Comparison of ENCODE assay signal across 16 cellular contexts in the genomic region with DNA sequence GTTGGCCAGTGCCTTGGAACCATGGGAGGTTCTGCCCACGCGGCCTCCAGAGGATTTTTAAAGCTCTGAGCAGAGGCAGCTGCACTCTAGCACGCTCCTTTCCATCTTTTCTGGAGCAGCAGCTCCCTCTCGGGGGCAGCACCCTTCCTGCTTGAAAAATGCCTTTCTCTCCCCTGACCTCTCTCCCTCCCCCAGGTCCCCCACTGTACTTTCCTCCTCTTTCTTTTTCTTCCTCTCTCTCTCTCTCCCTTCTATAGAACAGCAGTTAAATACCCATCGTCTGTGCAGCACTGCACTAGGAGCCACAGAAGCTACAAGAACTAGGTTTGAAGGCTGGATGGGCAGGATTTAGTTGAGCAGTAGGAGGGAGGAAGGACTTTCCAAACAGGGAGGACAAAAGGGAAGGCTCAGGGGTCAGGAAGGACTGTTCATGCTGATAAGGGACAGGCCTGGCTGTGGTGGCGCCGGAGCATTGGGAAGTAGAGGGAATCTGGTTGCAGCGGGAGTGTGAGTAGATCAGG. TPM values are rescaled to one million over a fixed set of nuclear protein-coding genes. Genes with fewer than 3 reads are reported as not detected.
DNase-seq lines count a peak whose midpoint lies in the region; ATAC-seq and TF ChIP-seq lines count a peak whose summit lies in the region.
"Had no signal": no experiment of that assay in that cellular context is flagged by ENCODE, and none has a peak within 500 bp of the region (broad histone marks: within the 10 kb centered on the region; RNA-seq: fewer than 3 reads in every experiment).

No MANE protein-coding gene starts in this region.

- H4K8ac ChIP-seq in mesenchymal stem cell (ENCODE audit: low read length): no peak overlapping the region

- peak overlapping the region; percentile 4 to 81 (median 47) for H3K27ac Mint-ChIP-seq in brain

- H3K9ac ChIP-seq in mesenchymal stem cell (ENCODE audit: low read length): no peak overlapping the region
- H3K9ac ChIP-seq: GM23248 had no signal

- H2AFZ ChIP-seq in mesenchymal stem cell (ENCODE audit: low read depth, low read length): no peak overlapping the region
- H2AFZ ChIP-seq: GM23248 had no signal

- no peaks in the 10 kb centered on the region for H3K27me3 ChIP-seq in kidney epithelial cell (ENCODE audit: control insufficient read depth, insufficient read depth, low read length)
- H3K27me3 ChIP-seq in gastrocnemius medialis: no peaks in the 10 kb centered on the region
- peaks cover 9% of the 10 kb centered on the region in 2 experiments for H3K27me3 ChIP-seq in mesenchymal stem cell (ENCODE audit: control insufficient read depth in 1 of 2, insufficient read depth in 1 of 2, low read length in 2 of 2)

- H3K14ac ChIP-seq in mesenchymal stem cell (ENCODE audit: low read length in 2 of 2): no peak overlapping the region

- TF ChIP-seq CTCF in GM13977 (IDR thresholded peaks at IDR 0.05; ENCODE audit: extremely low read depth, insufficient read depth, missing control alignments) (peak; percentile 29), brain (conservative IDR thresholded peaks at IDR 0.05) (no peak), kidney epithelial cell (IDR thresholded peaks at IDR 0.05; ENCODE audit: insufficient read depth, low read length, poor library complexity, severe bottlenecking) (peak; percentile 9), gastrocnemius medialis (IDR thresholded peaks at IDR 0.05 in 4 of 5, conservative IDR thresholded peaks at IDR 0.05 in 1 of 5) (no peak)

- H2BK5ac ChIP-seq in mesenchymal stem cell (ENCODE audit: low read depth, low read length, poor library complexity, severe bottlenecking): no peak overlapping the region

- H3K27me3 Mint-ChIP-seq in brain: peaks cover 3% of the 10 kb centered on the region

- ATAC-seq in gastrocnemius medialis (no peak), HG02970 (IDR thresholded peaks at IDR 0.05; ENCODE audit: low FRiP score, unreplicated experiment) (no peak), HG03159 (IDR thresholded peaks at IDR 0.05; ENCODE audit: unreplicated experiment) (no peak)

- H3K36me3 ChIP-seq in kidney epithelial cell (ENCODE audit: control insufficient read depth, insufficient read depth, low read length): no peaks in the 10 kb centered on the region
- H3K36me3 ChIP-seq in gastrocnemius medialis: peaks cover 0 to 17% of the 10 kb centered on the region in 2 donors
- H3K36me3 ChIP-seq in mesenchymal stem cell (ENCODE audit: control insufficient read depth in 1 of 2, insufficient read depth in 2 of 2, low read depth in 1 of 2, low read length in 2 of 2): no peaks in the 10 kb centered on the region

- in situ Hi-C loops in GM13977 (cut with MboI; ENCODE audit: low pct_unique_long_range_greater_than_20kb, low sequenced_read_pairs, unreplicated experiment) (no loop called here), gastrocnemius medialis (cut with MboI; ENCODE audit: low sequenced_read_pairs in 4 of 4) (no loop called here)

- no peak overlapping the region for H3K23ac ChIP-seq in mesenchymal stem cell (ENCODE audit: low read length in 2 of 2)

- H3K4me3 ChIP-seq in kidney epithelial cell (ENCODE audit: low read depth, low read length): no peak overlapping the region
- H3K4me3 ChIP-seq in gastrocnemius medialis: peak overlapping the region in 3 of 4 donors; percentile 6 to 97 (median 12)
- no peak overlapping the region for H3K4me3 ChIP-seq in mesenchymal stem cell (ENCODE audit: insufficient read depth in 1 of 2, low read depth in 1 of 2, low read length in 2 of 2)
- H3K4me3 ChIP-seq: GM23248 had no signal

- H3K9me3 ChIP-seq in gastrocnemius medialis (no peaks in the 10 kb centered on the region), mesenchymal stem cell (ENCODE audit: control insufficient read depth, low read length) (no peaks in the 10 kb centered on the region)

- intact Hi-C loops in gastrocnemius medialis (cut with DNase I; ENCODE audit: low total_unique reads): no loop called here

- peak overlapping the region; percentile 94 to 99 (median 96) for H3K27ac ChIP-seq in gastrocnemius medialis
- H3K27ac ChIP-seq in mesenchymal stem cell (ENCODE audit: low read length, poor library complexity, severe bottlenecking): no peak overlapping the region
- H3K27ac ChIP-seq: epithelial cell of prostate, GM23248 had no signal

- DNase-seq in GM13977 (ENCODE audit: low spot score) (no peak), kidney epithelial cell (ENCODE audit: low read depth) (no peak), gastrocnemius medialis (no peak), NCI-H1417 (lab: John Stamatoyannopoulos, UW) (no peak), mesenchymal stem cell (no peak)
- DNase-seq: activated naive CD4-positive, alpha-beta T cell; cerebellar nuclear complex; DMS79 treated with DMSO at 0.1 percent for 48 hours; GM23248; NCI-H1694; NCI-H748 treated with DMSO at 0.1 percent for 48 hours; stimulated activated CD4-positive, alpha-beta T cell treated with anti-CD3 and anti-CD28 coated beads, Interleukin-2, amount 100 ng/mL, for 48 hours had no signal

- no peak overlapping the region for H3K18ac ChIP-seq in mesenchymal stem cell (ENCODE audit: low read depth in 1 of 2, low read length in 2 of 2)

- no peak overlapping the region for H3K4me2 ChIP-seq in mesenchymal stem cell (ENCODE audit: low read length, poor library complexity, severe bottlenecking)

- H3K36me3 Mint-ChIP-seq in brain: no peaks in the 10 kb centered on the region

- H2BK120ac ChIP-seq in mesenchymal stem cell (ENCODE audit: low read depth, low read length): no peak overlapping the region

- no peak overlapping the region for H2BK15ac ChIP-seq in mesenchymal stem cell (ENCODE audit: low read depth, poor library complexity, severe bottlenecking)

- no peak overlapping the region for H3K4ac ChIP-seq in mesenchymal stem cell (ENCODE audit: low read depth in 1 of 2, low read length in 2 of 2)

- 75% methylated on average over 8 of the region's 8 CpGs for WGBS in mesenchymal stem cell

- H2AK5ac ChIP-seq in mesenchymal stem cell (ENCODE audit: low read length, severe bottlenecking): no peak overlapping the region

- peaks cover 57% of the 10 kb centered on the region for H3K4me1 Mint-ChIP-seq in brain

- no peak overlapping the region for H4K91ac ChIP-seq in mesenchymal stem cell (ENCODE audit: low read length)

- no peaks in the 10 kb centered on the region for H3K79me1 ChIP-seq in mesenchymal stem cell (replicated peaks; ENCODE audit: low read length, poor library complexity, severe bottlenecking)

- H3K4me3 Mint-ChIP-seq in brain: peak overlapping the region in 1 of 5 experiments; percentile 8

- H3K4me1 ChIP-seq in gastrocnemius medialis: peaks cover 75 to 92% of the 10 kb centered on the region in 2 donors
- peaks cover 16% of the 10 kb centered on the region for H3K4me1 ChIP-seq in mesenchymal stem cell (ENCODE audit: control insufficient read depth, insufficient read depth, low read depth, low read length)

- H3K9me3 Mint-ChIP-seq in brain: no peaks in the 10 kb centered on the region

- TF ChIP-seq POLR2A in gastrocnemius medialis (IDR thresholded peaks at IDR 0.05): no peak

- no peak overlapping the region for H2BK12ac ChIP-seq in mesenchymal stem cell (ENCODE audit: low read length in 2 of 2)

RNA-seq across cellular contexts. Expression of a gene that starts 4.4 kb away (rescaled TPM):
- polyA plus RNA-seq in brain (ENCODE audit: insufficient read depth, low read depth, low replicate concordance): 18.0 TPM
- total RNA-seq in kidney epithelial cell (54.5 and 55.7 TPM in 2 replicates), gastrocnemius medialis (100 to 1,000 TPM; 131 to 406 (median 305) TPM)
- polyA plus RNA-seq in mesenchymal stem cell (2013, experiment 1 of 2): 1.2 TPM
- 1.1 TPM for polyA plus RNA-seq in mesenchymal stem cell (2013, experiment 2 of 2)
- polyA plus RNA-seq: GM23248 had no signal

Comparison
In these comparisons a context has a peak if more than half of its experiments do, and no peak if none do; other contexts are left out.
1. CTCF ChIP-seq: peak in GM13977 (single experiment) and kidney epithelial cell (single experiment); none in brain (0 of 2) and gastrocnemius medialis (0 of 5).
2. H3K4me3 ChIP-seq: peak in gastrocnemius medialis (3 of 4); none in kidney epithelial cell (single experiment) and mesenchymal stem cell (0 of 2).